Comparison of ENCODE assay signal across 8 cellular contexts in genomic region chr19:40716031-40716654, GRCh38. TPM values are rescaled to one million over a fixed set of nuclear protein-coding genes. Genes with fewer than 3 reads are reported as not detected.
A peak's percentile ranks its signal among the peaks of the same experiment; 100 is the strongest.
DNase-seq lines count a peak whose midpoint lies in the region; ATAC-seq lines count a peak whose summit lies in the region.

No MANE protein-coding gene starts in this region.

- peaks cover 12% of the 10 kb centered on the region for H3K4me1 ChIP-seq in HUES48 (ENCODE audit: control insufficient read depth, insufficient read depth, low read length)
- H3K4me1 ChIP-seq in duodenal mucosa (ENCODE audit: control insufficient read depth in 1 of 2, insufficient read depth in 2 of 2, low read length in 2 of 2), result peaks cover 35 to 44% of the 10 kb centered on the region in 2 donors
- peaks cover 6 to 8% of the 10 kb centered on the region in 2 donors for H3K4me1 ChIP-seq in muscle layer of duodenum (ENCODE audit: control insufficient read depth in 1 of 2, insufficient read depth in 2 of 2, low read length in 2 of 2)

- H3K4me3 Mint-ChIP-seq in stimulated activated memory B cell treated with anti-CD40 and anti-IgM and Interleukin-4, amounts not matched to agents 10 μg/mL and 1 μg/mL and 100 μg/mL, for 72 hours, result peak overlapping the region; percentile 84

- peak overlapping the region; percentile 83 for H3K27ac Mint-ChIP-seq in stimulated activated memory B cell treated with anti-CD40 and anti-IgM and Interleukin-4, amounts not matched to agents 10 μg/mL and 1 μg/mL and 100 μg/mL, for 72 hours

- intact Hi-C loops in sciatic nerve (cut with DNase I), result no loop called here

- H3K9me3 ChIP-seq in HUES48 (ENCODE audit: control insufficient read depth, insufficient read depth, low read length) (no peaks in the 10 kb centered on the region), duodenal mucosa (ENCODE audit: control insufficient read depth in 1 of 2, low read length in 2 of 2) (no peaks in the 10 kb centered on the region), muscle layer of duodenum (ENCODE audit: control insufficient read depth in 1 of 2, low read length in 2 of 2) (no peaks in the 10 kb centered on the region)

- H3K36me3 Mint-ChIP-seq in stimulated activated memory B cell treated with anti-CD40 and anti-IgM and Interleukin-4, amounts not matched to agents 10 μg/mL and 1 μg/mL and 100 μg/mL, for 72 hours, result peaks cover 21% of the 10 kb centered on the region

- H3K36me3 ChIP-seq in HUES48 (ENCODE audit: control insufficient read depth, insufficient read depth, low read length), result peaks cover 18% of the 10 kb centered on the region
- H3K36me3 ChIP-seq in duodenal mucosa (ENCODE audit: control insufficient read depth in 1 of 2, insufficient read depth in 2 of 2, low read length in 2 of 2), result peaks cover 0 to 11% of the 10 kb centered on the region in 2 donors
- H3K36me3 ChIP-seq in muscle layer of duodenum (ENCODE audit: control insufficient read depth in 1 of 2, insufficient read depth in 2 of 2, low read length in 2 of 2), result peaks cover 0 to 14% of the 10 kb centered on the region in 2 donors

- ATAC-seq in stimulated activated memory B cell treated with anti-CD40 and anti-IgM and Interleukin-4, amounts not matched to agents 10 μg/mL and 1 μg/mL and 100 μg/mL, for 72 hours, result no peak
- ATAC-seq in sciatic nerve, result no peak

- peak; percentile 56 for DNase-seq in AG08396 (ENCODE audit: low spot score)
- peak; percentile 80 for DNase-seq in activated CD4-positive, alpha-beta T cell treated with anti-CD3 and anti-CD28 coated beads for 48 hours
- DNase-seq in SK-N-DZ (ENCODE audit: low spot score), result no peak
- DNase-seq in sciatic nerve (ENCODE audit: low spot score), result no peak

- peaks cover 63% of the 10 kb centered on the region for H3K4me1 Mint-ChIP-seq in stimulated activated memory B cell treated with anti-CD40 and anti-IgM and Interleukin-4, amounts not matched to agents 10 μg/mL and 1 μg/mL and 100 μg/mL, for 72 hours

- no peaks in the 10 kb centered on the region for H3K27me3 Mint-ChIP-seq in stimulated activated memory B cell treated with anti-CD40 and anti-IgM and Interleukin-4, amounts not matched to agents 10 μg/mL and 1 μg/mL and 100 μg/mL, for 72 hours

- H3K27ac ChIP-seq in HUES48 (ENCODE audit: low read depth, low read length), result peak overlapping the region; percentile 93
- H3K27ac ChIP-seq in duodenal mucosa (ENCODE audit: low read depth, low read length), result peak overlapping the region; percentile 97
- peak overlapping the region; percentile 96 for H3K27ac ChIP-seq in muscle layer of duodenum (ENCODE audit: low read length)

- H3K9me3 Mint-ChIP-seq in stimulated activated memory B cell treated with anti-CD40 and anti-IgM and Interleukin-4, amounts not matched to agents 10 μg/mL and 1 μg/mL and 100 μg/mL, for 72 hours, result no peaks in the 10 kb centered on the region

- H3K4me3 ChIP-seq in HUES48 (ENCODE audit: low read depth, low read length) (peak overlapping the region; percentile 96), duodenal mucosa (ENCODE audit: low read depth in 1 of 2, low read length in 2 of 2) (peak overlapping the region; percentile 89 to 90), muscle layer of duodenum (ENCODE audit: low read depth in 1 of 2, low read length in 2 of 2) (peak overlapping the region; percentile 83 to 94)

- H3K9ac ChIP-seq in HUES48 (ENCODE audit: low read depth, low read length), result peak overlapping the region; percentile 74
- H3K9ac ChIP-seq in duodenal mucosa (ENCODE audit: low read depth in 1 of 2, low read length in 2 of 2), result peak overlapping the region; percentile 78 to 99

- H3K27me3 ChIP-seq in HUES48 (ENCODE audit: control insufficient read depth, insufficient read depth, low read length) (no peaks in the 10 kb centered on the region), duodenal mucosa (ENCODE audit: control insufficient read depth in 1 of 2, insufficient read depth in 2 of 2, low read length in 2 of 2) (no peaks in the 10 kb centered on the region), muscle layer of duodenum (ENCODE audit: low read depth, low read length) (no peaks in the 10 kb centered on the region)

RNA-seq across cellular contexts. Expression of gene COQ8B, which starts 0.5 kb away (rescaled TPM):
- polyA plus RNA-seq in SK-N-DZ (2014; cell fraction: cytosol; rRNA removed), result 44.2 and 50.1 TPM in 2 replicates
- polyA plus RNA-seq in SK-N-DZ (2014; cell fraction: nucleus; rRNA removed), result 60.6 and 62.4 TPM in 2 replicates
- total RNA-seq in sciatic nerve, result 45.4 TPM

RNA-seq across cellular contexts. Expression of gene ITPKC, which starts 0.8 kb away (rescaled TPM):
- 5.7 and 5.9 TPM in 2 replicates for polyA plus RNA-seq in SK-N-DZ (2014; cell fraction: cytosol; rRNA removed)
- 5.1 and 5.7 TPM in 2 replicates for polyA plus RNA-seq in SK-N-DZ (2014; cell fraction: nucleus; rRNA removed)
- total RNA-seq in sciatic nerve, result 26.2 TPM

RNA-seq across cellular contexts. Expression of gene NUMBL, which starts 25.7 kb away (rescaled TPM):
- polyA plus RNA-seq in SK-N-DZ (2014; cell fraction: cytosol; rRNA removed), result 13.1 and 34.2 TPM in 2 replicates
- polyA plus RNA-seq in SK-N-DZ (2014; cell fraction: nucleus; rRNA removed), result 12.6 and 32.3 TPM in 2 replicates
- total RNA-seq in sciatic nerve, result 123 TPM

RNA-seq across cellular contexts. Expression of gene ACTMAP, which starts 34.1 kb away (rescaled TPM):
- 1.7 and 1.8 TPM in 2 replicates for polyA plus RNA-seq in SK-N-DZ (2014; cell fraction: cytosol; rRNA removed)
- 2.6 and 9.5 TPM in 2 replicates for polyA plus RNA-seq in SK-N-DZ (2014; cell fraction: nucleus; rRNA removed)
- 6.1 TPM for total RNA-seq in sciatic nerve

RNA-seq across cellular contexts. Expression of gene SNRPA, which starts 34.9 kb away (rescaled TPM):
- polyA plus RNA-seq in SK-N-DZ (2014; cell fraction: cytosol; rRNA removed), result 163 TPM in 2 replicates
- polyA plus RNA-seq in SK-N-DZ (2014; cell fraction: nucleus; rRNA removed), result 165 and 289 TPM in 2 replicates
- 58.3 TPM for total RNA-seq in sciatic nerve

Comparison
In these comparisons a context has a peak if more than half of its experiments do, and no peak if none do; other contexts are left out.
1. DNase-seq: peak in AG08396 (single experiment) and activated CD4-positive, alpha-beta T cell treated with anti-CD3 and anti-CD28 coated beads for 48 hours (single experiment); none in SK-N-DZ (single experiment) and sciatic nerve (single experiment).
2. Peak in every context shown above with its lines, with median percentiles within 50 percentile points of each other: H3K27ac ChIP-seq and H3K4me3 ChIP-seq.